In genomic region chr16:52578007-52578828, GRCh38 we compare ENCODE assay signal across 1 cellular context.
TF ChIP-seq lines count a peak whose summit lies in the region.

No MANE protein-coding gene starts in this region.

TF ChIP-seq in HepG2, 621 proteins besides CTCF, POLR2A, EP300 and RAD21 (continued from another document and continues in another):
- peak; percentile 81; the same call in 1 of the 2 replicates for TF ChIP-seq GFI1 (CRISPR knock-in tag; IDR thresholded peaks at IDR 0.05; ENCODE audit: borderline replicate concordance)
- no peak for TF ChIP-seq DDIT3 (CRISPR knock-in tag; IDR thresholded peaks at IDR 0.05)
- TF ChIP-seq ZNF615 (CRISPR knock-in tag; IDR thresholded peaks at IDR 0.05; ENCODE audit: borderline replicate concordance): no peak
- no peak for TF ChIP-seq SMAD9 (CRISPR knock-in tag; IDR thresholded peaks at IDR 0.05)
- TF ChIP-seq ZNF777 (CRISPR knock-in tag; IDR thresholded peaks at IDR 0.05): no peak
- TF ChIP-seq FOXJ3 (CRISPR knock-in tag; IDR thresholded peaks at IDR 0.05; ENCODE audit: borderline replicate concordance): peak; percentile 93; the same call in 1 of the 2 replicates
- TF ChIP-seq ZNF335 (CRISPR knock-in tag; IDR thresholded peaks at IDR 0.05): peak; percentile 75; the same call in 1 of the 2 replicates
- TF ChIP-seq RELA (CRISPR knock-in tag; IDR thresholded peaks at IDR 0.05): no peak
- no peak for TF ChIP-seq FOSL1 (CRISPR knock-in tag; IDR thresholded peaks at IDR 0.05; ENCODE audit: borderline replicate concordance)
- TF ChIP-seq ZSCAN25 (CRISPR knock-in tag; IDR thresholded peaks at IDR 0.05): 0 out of 2 replicates have a peak, but pooled peaks have one; percentile 15
- TF ChIP-seq ZNF589 (CRISPR knock-in tag; conservative IDR thresholded peaks at IDR 0.05): no peak
- TF ChIP-seq KLF9 (CRISPR knock-in tag; IDR thresholded peaks at IDR 0.05; ENCODE audit: low read depth): no peak
- TF ChIP-seq NR2F6 (IDR thresholded peaks at IDR 0.05): peak; percentile 85
- TF ChIP-seq NR2F6 (CRISPR knock-in tag; IDR thresholded peaks at IDR 0.05): peak; percentile 62
- TF ChIP-seq ARNTL (CRISPR knock-in tag; IDR thresholded peaks at IDR 0.05): peak; percentile 27; the same call in 1 of the 2 replicates
- TF ChIP-seq CREB1 (IDR thresholded peaks at IDR 0.05): peak; percentile 79
- peak; percentile 88 for TF ChIP-seq CREB1 (CRISPR knock-in tag; IDR thresholded peaks at IDR 0.05)
- no peak for TF ChIP-seq ZSCAN20 (CRISPR knock-in tag; IDR thresholded peaks at IDR 0.05; ENCODE audit: borderline replicate concordance)
- TF ChIP-seq ZNF546 (CRISPR knock-in tag; conservative IDR thresholded peaks at IDR 0.05): no peak
- no peak for TF ChIP-seq HINFP (CRISPR knock-in tag; IDR thresholded peaks at IDR 0.05; ENCODE audit: low read depth)
- TF ChIP-seq ZNF331 (CRISPR knock-in tag; IDR thresholded peaks at IDR 0.05): no peak
- TF ChIP-seq THAP9 (CRISPR knock-in tag; IDR thresholded peaks at IDR 0.05; ENCODE audit: borderline replicate concordance): no peak
- TF ChIP-seq MYPOP (CRISPR knock-in tag; IDR thresholded peaks at IDR 0.05): peak; percentile 39; the same call in 1 of the 2 replicates
- no peak for TF ChIP-seq TEF (CRISPR knock-in tag; IDR thresholded peaks at IDR 0.05)
- no peak for TF ChIP-seq TRIM24 (CRISPR knock-in tag; IDR thresholded peaks at IDR 0.05)
- TF ChIP-seq SP4 (CRISPR knock-in tag; IDR thresholded peaks at IDR 0.05): 0 out of 2 replicates have a peak, but pooled peaks have one; percentile 36
- TF ChIP-seq ZNF674 (CRISPR knock-in tag; IDR thresholded peaks at IDR 0.05; ENCODE audit: low read depth): no peak
- TF ChIP-seq HDAC1 (CRISPR knock-in tag; IDR thresholded peaks at IDR 0.05): peak; percentile 69
- peak; percentile 67; the same call in 1 of the 2 replicates for TF ChIP-seq ZNF501 (CRISPR knock-in tag; IDR thresholded peaks at IDR 0.05)
- TF ChIP-seq ZNF598 (CRISPR knock-in tag; IDR thresholded peaks at IDR 0.05; ENCODE audit: borderline replicate concordance): no peak
- TF ChIP-seq ZBTB4 (CRISPR knock-in tag; IDR thresholded peaks at IDR 0.05; ENCODE audit: borderline replicate concordance): no peak
- no peak for TF ChIP-seq FOXK2 (IDR thresholded peaks at IDR 0.05)
- no peak for TF ChIP-seq CERS6 (CRISPR knock-in tag; IDR thresholded peaks at IDR 0.05)
- no peak for TF ChIP-seq TFDP1 (CRISPR knock-in tag; IDR thresholded peaks at IDR 0.05; ENCODE audit: borderline replicate concordance)
- no peak for TF ChIP-seq ZNF33B (CRISPR knock-in tag; IDR thresholded peaks at IDR 0.05)
- TF ChIP-seq PCBP2 (optimal IDR thresholded peaks at IDR 0.05; ENCODE audit: low read depth, low read length, poor library complexity, severe bottlenecking): no peak
- no peak for TF ChIP-seq ZNF550 (CRISPR knock-in tag; IDR thresholded peaks at IDR 0.05; ENCODE audit: borderline replicate concordance)
- no peak for TF ChIP-seq TOE1 (CRISPR knock-in tag; IDR thresholded peaks at IDR 0.05)
- TF ChIP-seq SIX4 (CRISPR knock-in tag; IDR thresholded peaks at IDR 0.05): peak; percentile 36; the same call in 1 of the 2 replicates
- TF ChIP-seq ZEB1 (IDR thresholded peaks at IDR 0.05; ENCODE audit: insufficient replicate concordance, low read depth): peak; percentile 86
- no peak for TF ChIP-seq ZNF33A (CRISPR knock-in tag; IDR thresholded peaks at IDR 0.05; ENCODE audit: borderline replicate concordance)
- TF ChIP-seq BORCS8-MEF2B (CRISPR knock-in tag; IDR thresholded peaks at IDR 0.05): no peak
- TF ChIP-seq ZNF142 (CRISPR knock-in tag; IDR thresholded peaks at IDR 0.05): no peak
- no peak for TF ChIP-seq CBX2 (IDR thresholded peaks at IDR 0.05; ENCODE audit: low read depth, low read length)
- TF ChIP-seq CBX2 (CRISPR knock-in tag; IDR thresholded peaks at IDR 0.05; ENCODE audit: low read depth): no peak
